ENCODE assay signal across 8 cellular contexts in genomic region chr1:8137406-8138244, GRCh38.
A peak's percentile ranks its signal among the peaks of the same experiment; 100 is the strongest.
DNase-seq lines count a peak whose midpoint lies in the region; ATAC-seq, FAIRE-seq and TF ChIP-seq lines count a peak whose summit lies in the region.
"Had no signal": no experiment of that assay in that cellular context is flagged by ENCODE, and none has a peak within 500 bp of the region (broad histone marks: within the 10 kb centered on the region; RNA-seq: fewer than 3 reads in every experiment).

No MANE protein-coding gene starts in this region.

- H3K4ac ChIP-seq in H1 (replicated peaks; ENCODE audit: insufficient read length, low read depth, low read length), result no peak overlapping the region

- no peaks in the 10 kb centered on the region; a peak in 1 of 7 replicates for H3K4me1 ChIP-seq in H1 (replicated peaks in 1 of 4; ENCODE audit: control insufficient read depth in 3 of 4, insufficient read depth in 4 of 4, low read length in 3 of 4)

- H3K36me3 ChIP-seq in H1 (ENCODE audit: control insufficient read depth in 2 of 4, insufficient read depth in 4 of 4, low read length in 3 of 4), result no peaks in the 10 kb centered on the region

- H3K27me3 ChIP-seq in H1 (replicated peaks in 1 of 4; ENCODE audit: control insufficient read depth in 3 of 4, extremely low read depth in 1 of 4, insufficient read depth in 3 of 4, low read length in 3 of 4), result no peaks in the 10 kb centered on the region

- H2BK120ac ChIP-seq in H1 (replicated peaks; ENCODE audit: low read depth, low read length), result no peak overlapping the region

- no peak overlapping the region; a peak in 2 of 7 replicates for H3K9ac ChIP-seq in H1 (replicated peaks in 1 of 4; ENCODE audit: extremely low read depth in 1 of 4, low read depth in 3 of 4, low read length in 3 of 4)

- H2BK15ac ChIP-seq in H1 (ENCODE audit: low read length), result no peak overlapping the region

- H3K56ac ChIP-seq in H1 (replicated peaks; ENCODE audit: insufficient read length, low read depth, low read length), result no peak overlapping the region

- no peak overlapping the region for H2BK5ac ChIP-seq in H1 (ENCODE audit: low read depth, low read length)

- no peaks in the 10 kb centered on the region for H3K79me2 ChIP-seq in H1 (ENCODE audit: control insufficient read depth in 1 of 2, insufficient read depth in 2 of 2, low read length in 2 of 2)

- no peak overlapping the region for H3K4me3 ChIP-seq in H1 (ENCODE audit: extremely low read depth in 1 of 4, insufficient read depth in 2 of 4, low read depth in 3 of 4, low read length in 4 of 4)

- H3K18ac ChIP-seq in H1 (ENCODE audit: extremely low read depth, low read length), result no peak overlapping the region

- FAIRE-seq in H1 (lab: Jason Lieb, UNC), result no peak

- no peaks in the 10 kb centered on the region for H3K79me1 ChIP-seq in H1 (ENCODE audit: low read depth, low read length)

- H3K23ac ChIP-seq in H1 (ENCODE audit: insufficient read length), result no peak overlapping the region

- H3K23me2 ChIP-seq in H1 (ENCODE audit: low read depth, low read length), result no peaks in the 10 kb centered on the region

- no peak overlapping the region for H2BK12ac ChIP-seq in H1 (ENCODE audit: low read depth, low read length)

- CTCF ChIA-PET in H1 (lab: Charles Lee; ENCODE audit: partially characterized antibody), result interaction anchor here (0.6 to 2.0 kb wide), 4 partner anchors 14 to 873 kb away, joined by 3 to 7 read pairs (median 4); no protein-coding TSS in a partner anchor

- TF ChIP-seq CTCF in H1 (IDR thresholded peaks at IDR 0.05; ENCODE audit: control extremely low read depth in 1 of 3, insufficient read depth in 1 of 3, low read depth in 1 of 3, low read length in 3 of 3), result no peak

- POLR2A ChIA-PET in H1 (lab: Charles Lee; ENCODE audit: partially characterized antibody), result interaction anchor here (0.6 to 1.6 kb wide), 3 partner anchors 11 to 205 kb away, joined by 3 to 4 read pairs (median 3); no protein-coding TSS in a partner anchor

- no peak overlapping the region for H4K91ac ChIP-seq in H1 (replicated peaks; ENCODE audit: insufficient read length, low read length)

- TF ChIP-seq RAD21 in H1 (IDR thresholded peaks at IDR 0.05 in 1 of 2, conservative IDR thresholded peaks at IDR 0.05 in 1 of 2; ENCODE audit: low read depth in 2 of 2, low read length in 2 of 2), result no peak

- no peaks in the 10 kb centered on the region for H4K20me1 ChIP-seq in H1 (replicated peaks in 1 of 2; ENCODE audit: control insufficient read depth in 1 of 2, insufficient read depth in 2 of 2, low read length in 2 of 2)

- H2BK20ac ChIP-seq in H1 (ENCODE audit: low read length), result no peak overlapping the region

- TF ChIP-seq EP300 in H1 (IDR thresholded peaks at IDR 0.05; ENCODE audit: borderline replicate concordance in 1 of 2, low read depth in 2 of 2, low read length in 2 of 2), result no peak

- no peak overlapping the region for H4K8ac ChIP-seq in H1 (ENCODE audit: extremely low read depth, insufficient read depth, low read length)

- DNase-seq in NCI-H226 (peak; percentile 81), H1 (ENCODE audit: low read depth in 1 of 2, low spot score in 2 of 2) (no peak), myocyte (ENCODE audit: low read depth) (peak; percentile 96)
- DNase-seq in stimulated activated CD4-positive, alpha-beta T cell treated with anti-CD3 and anti-CD28 coated beads, Interleukin-4, amount 100 ng/mL, for 1 hour, result no peak
- DNase-seq in activated CD8-positive, alpha-beta memory T cell treated with anti-CD3 and anti-CD28 coated beads for 24 hours, result no peak
- DNase-seq: activated CD4-positive, CD25-positive, alpha-beta regulatory T cell had no signal

- H3K9me3 ChIP-seq in H1 (ENCODE audit: insufficient read depth in 2 of 2, low read depth in 1 of 2, low read length in 1 of 2), result no peaks in the 10 kb centered on the region

- ATAC-seq in GM19452 (IDR thresholded peaks at IDR 0.05; ENCODE audit: unreplicated experiment) (no peak), HG03439 (IDR thresholded peaks at IDR 0.05; ENCODE audit: unreplicated experiment) (no peak)

- H4K5ac ChIP-seq in H1 (ENCODE audit: insufficient read length, low read depth, low read length), result no peak overlapping the region

- no peak for TF ChIP-seq POLR2A in H1 (IDR thresholded peaks at IDR 0.05; ENCODE audit: control extremely low read depth in 1 of 2, low read depth in 2 of 2, low read length in 2 of 2)

- no peak overlapping the region for H3K27ac ChIP-seq in H1 (ENCODE audit: low read depth, low read length)

- WGBS in H1 (ENCODE audit: extremely low coverage in 1 of 2, insufficient coverage in 1 of 2, insufficient read length in 1 of 2, insufficient replicate concordance in 2 of 2, low coverage in 1 of 2, low lambda C conversion rate in 2 of 2, missing lambda C conversion rate in 1 of 2), 2 experiments, result 88% methylated on average over 13 of the region's 14 CpGs; no CpG with 5 or more reads in 1 of the 2 experiments

- no peak overlapping the region for H3K14ac ChIP-seq in H1 (ENCODE audit: insufficient read length)

- H3K4me2 ChIP-seq in H1 (ENCODE audit: insufficient read depth in 1 of 2, low read depth in 2 of 2, low read length in 2 of 2), result no peak overlapping the region

- H2AFZ ChIP-seq in H1 (ENCODE audit: low read length), result peak overlapping the region; percentile 54; the same call in 1 of the 2 replicates

- H2AK5ac ChIP-seq in H1 (ENCODE audit: low read depth, low read length), result no peak overlapping the region

TF ChIP-seq in H1, 55 proteins besides CTCF, POLR2A, EP300 and RAD21 (continues in another document):
- TF ChIP-seq EGR1 (IDR thresholded peaks at IDR 0.05; ENCODE audit: borderline replicate concordance, low read depth, low read length), result no peak
- TF ChIP-seq MAX (IDR thresholded peaks at IDR 0.05), result no peak
- no peak for TF ChIP-seq TEAD4 (IDR thresholded peaks at IDR 0.05; ENCODE audit: low read depth, low read length)
- no peak for TF ChIP-seq NRF1 (IDR thresholded peaks at IDR 0.05; ENCODE audit: low read depth, low read length)
- no peak for TF ChIP-seq ZNF274 (IDR thresholded peaks at IDR 0.05; ENCODE audit: borderline replicate concordance, extremely low read depth, low read length)
- no peak for TF ChIP-seq POLR2AphosphoS5 (IDR thresholded peaks at IDR 0.05; ENCODE audit: low read depth, low read length)
- no peak for TF ChIP-seq TCF12 (IDR thresholded peaks at IDR 0.05; ENCODE audit: low read depth, low read length)
- TF ChIP-seq TAF7 (optimal IDR thresholded peaks at IDR 0.05; ENCODE audit: borderline replicate concordance, low read depth, low read length), result no peak
- TF ChIP-seq CHD2 (IDR thresholded peaks at IDR 0.05; ENCODE audit: low read length), result no peak
- no peak for TF ChIP-seq YY1 (IDR thresholded peaks at IDR 0.05; ENCODE audit: low read depth, low read length)
- no peak for TF ChIP-seq CHD1 (IDR thresholded peaks at IDR 0.05; ENCODE audit: low read depth, low read length)
- TF ChIP-seq MAFK (IDR thresholded peaks at IDR 0.05; ENCODE audit: low read depth, low read length), result no peak

Comparison
In these comparisons a context has a peak if more than half of its experiments do, and no peak if none do; other contexts are left out.
1. DNase-seq: peak in NCI-H226 (single experiment) and myocyte (single experiment); none in H1 (0 of 2), stimulated activated CD4-positive, alpha-beta T cell treated with anti-CD3 and anti-CD28 coated beads, Interleukin-4, amount 100 ng/mL, for 1 hour (single experiment) and activated CD8-positive, alpha-beta memory T cell treated with anti-CD3 and anti-CD28 coated beads for 24 hours (single experiment).